9 cellular contexts compared by ENCODE assay signal in the genomic region with DNA sequence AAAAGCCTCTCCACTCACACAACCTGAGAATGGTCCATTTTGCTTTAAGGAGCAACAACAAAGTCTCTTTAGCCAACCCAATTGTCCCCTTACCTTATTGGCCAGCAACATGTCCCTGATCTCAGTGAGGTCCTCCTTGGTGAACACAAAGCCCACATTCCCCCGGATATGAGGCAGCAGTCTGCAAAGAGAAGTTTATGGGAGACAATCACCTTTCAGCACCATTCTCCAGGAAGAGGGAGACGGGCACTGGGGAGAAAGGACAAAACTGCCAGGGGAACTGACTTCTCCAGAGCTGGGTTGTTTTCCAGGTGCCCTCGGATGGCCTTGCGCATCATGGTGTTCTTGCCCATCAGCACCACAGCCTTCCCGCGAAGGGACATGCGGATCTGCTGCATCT. TPM values are rescaled to one million over a fixed set of nuclear protein-coding genes. Genes with fewer than 3 reads are reported as not detected.
DNase-seq lines count a peak whose midpoint lies in the region; ATAC-seq and TF ChIP-seq lines count a peak whose summit lies in the region.
"Had no signal": no experiment of that assay in that cellular context is flagged by ENCODE, and none has a peak within 500 bp of the region (broad histone marks: within the 10 kb centered on the region; RNA-seq: fewer than 3 reads in every experiment).

No MANE protein-coding gene starts in this region.

- TF ChIP-seq CTCF in AG04449 (IDR thresholded peaks at IDR 0.05; ENCODE audit: insufficient read depth, low read length, missing control alignments), result no peak
- no peak for TF ChIP-seq CTCF in HFFc6 (IDR thresholded peaks at IDR 0.05)
- TF ChIP-seq CTCF in ascending aorta (IDR thresholded peaks at IDR 0.05), result no peak
- no peak for TF ChIP-seq CTCF in mesothelial cell of epicardium (IDR thresholded peaks at IDR 0.05; ENCODE audit: unreplicated experiment)

- DNase-seq in AG04449 (ENCODE audit: low read depth, low spot score) (no peak), HFFc6 (no peak), ascending aorta (ENCODE audit: low spot score in 2 of 2) (no peak), mesothelial cell of epicardium (ENCODE audit: low spot score in 2 of 2, unreplicated experiment in 2 of 2) (no peak), islet precursor cell (no peak)
- DNase-seq: NCI-H2171 had no signal

- H3K36me3 Mint-ChIP-seq in HFFc6 (ENCODE audit: low read depth), result peaks cover 44% of the 10 kb centered on the region
- peaks cover 14% of the 10 kb centered on the region for H3K36me3 Mint-ChIP-seq in mesothelial cell of epicardium

- H3K27ac Mint-ChIP-seq in HFFc6 (peak overlapping the region; percentile 99), mesothelial cell of epicardium (peak overlapping the region; percentile 83)

- H3K27me3 Mint-ChIP-seq in HFFc6 (ENCODE audit: insufficient read depth) (peaks cover 28% of the 10 kb centered on the region), mesothelial cell of epicardium (ENCODE audit: low read depth) (peaks cover 1% of the 10 kb centered on the region)

- ATAC-seq in GM18907 (IDR thresholded peaks at IDR 0.05; ENCODE audit: unreplicated experiment), result no peak
- ATAC-seq in HG03196 (IDR thresholded peaks at IDR 0.05; ENCODE audit: unreplicated experiment), result no peak
- no peak for ATAC-seq in HG03378 (IDR thresholded peaks at IDR 0.05; ENCODE audit: unreplicated experiment)

- peaks cover 16 to 26% of the 10 kb centered on the region in 2 donors for H3K4me1 ChIP-seq in ascending aorta

- H3K9me3 ChIP-seq in ascending aorta, result no peaks in the 10 kb centered on the region

- POLR2A ChIA-PET in AG04449 (lab: Yijun Ruan, JAX), result interaction anchor here (3.2 to 8.0 kb wide), 5 partner anchors 13 to 92 kb away, joined by 34 to 139 read pairs (median 122); partner anchors contain the start of genes PXN, RNU4-1 and RNU4-2

- peak overlapping the region; percentile 100 for H3K4me3 Mint-ChIP-seq in HFFc6
- peak overlapping the region; percentile 89 for H3K4me3 Mint-ChIP-seq in mesothelial cell of epicardium

- intact Hi-C loops in ascending aorta (cut with DNase I), result no loop called here

- no peaks in the 10 kb centered on the region for H3K27me3 ChIP-seq in ascending aorta

- H3K4me3 ChIP-seq in AG04449 (ENCODE audit: low read depth, low read length) (peak overlapping the region; percentile 89), ascending aorta (peak overlapping the region; percentile 74 to 84)

- CTCF ChIA-PET in AG04449 (lab: Yijun Ruan, JAX), result interaction anchor here (1.0 to 16.5 kb wide), 3 partner anchors 25 to 94 kb away, joined by 4 to 280 read pairs (median 125); partner anchors contain the start of genes PXN and RNU4-1

- H3K9me3 Mint-ChIP-seq in HFFc6, result peaks cover 16% of the 10 kb centered on the region
- no peaks in the 10 kb centered on the region for H3K9me3 Mint-ChIP-seq in mesothelial cell of epicardium

- H3K27ac ChIP-seq in ascending aorta, result no peak overlapping the region

- peaks cover 37 to 39% of the 10 kb centered on the region in 2 donors for H3K36me3 ChIP-seq in ascending aorta

- H3K4me1 Mint-ChIP-seq in HFFc6 (ENCODE audit: low read depth) (peaks cover 49% of the 10 kb centered on the region), mesothelial cell of epicardium (peaks cover 31% of the 10 kb centered on the region)

RNA-seq across cellular contexts. Expression of gene RPLP0, which starts 1.9 kb away (rescaled TPM):
- total RNA-seq in HFFc6 (2021; fragmentation: NEBNext Ultra II Directional; extraction: Animal tissue kit (Norgen Biotek cat#: 25700)), result 1,000 to 10,000 TPM; 2,131 to 2,494 (median 2,241) TPM
- total RNA-seq in ascending aorta, result 2,244 TPM
- 1,924 to 1,989 TPM (median 1,950 TPM) in 3 replicates for total RNA-seq in mesothelial cell of epicardium

RNA-seq across cellular contexts. Expression of gene GCN1, which starts 4.5 kb away (rescaled TPM):
- 100 to 1,000 TPM in 1 of 6 experiments, 10 to 100 TPM in 5; 76.5 to 102 (median 83.1) TPM for total RNA-seq in HFFc6 (2021; fragmentation: NEBNext Ultra II Directional; extraction: Animal tissue kit (Norgen Biotek cat#: 25700))
- total RNA-seq in ascending aorta (49.0 TPM), mesothelial cell of epicardium (121 to 134 TPM (median 127 TPM) in 3 replicates)
